12 cellular contexts compared by ENCODE assay signal in the genomic region with DNA sequence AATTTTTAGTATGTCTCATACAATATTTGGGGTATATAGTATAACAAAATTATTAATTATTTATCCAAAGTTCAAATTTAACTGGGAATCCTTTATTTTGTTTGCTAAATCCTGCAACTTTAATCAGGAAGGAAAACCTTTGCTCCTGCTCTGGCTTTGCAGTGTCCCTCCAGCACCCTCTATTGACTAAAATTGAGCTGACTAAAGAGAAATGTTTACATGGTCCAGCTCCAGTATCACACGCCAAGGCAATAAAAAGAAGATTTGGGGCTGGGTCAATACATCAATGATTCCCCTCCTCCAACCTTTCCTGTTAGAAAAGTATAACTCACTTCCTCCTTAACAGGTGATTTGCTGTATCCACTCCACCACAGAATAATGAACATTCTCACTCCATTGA.
A peak's percentile ranks its signal among the peaks of the same experiment; 100 is the strongest.
DNase-seq lines count a peak whose midpoint lies in the region; ATAC-seq and TF ChIP-seq lines count a peak whose summit lies in the region.
"Had no signal": no experiment of that assay in that cellular context is flagged by ENCODE, and none has a peak within 500 bp of the region (broad histone marks: within the 10 kb centered on the region; RNA-seq: fewer than 3 reads in every experiment).

No MANE protein-coding gene starts in this region.

- no peak for TF ChIP-seq POLR2A in breast epithelium (IDR thresholded peaks at IDR 0.05)

- H3K79me2 ChIP-seq in hepatocyte, result no peaks in the 10 kb centered on the region
- no peaks in the 10 kb centered on the region for H3K79me2 ChIP-seq in smooth muscle cell (ENCODE audit: low read depth)

- H3K9ac ChIP-seq in smooth muscle cell (ENCODE audit: low read depth), result no peak overlapping the region

- H3K9me3 Mint-ChIP-seq in MCF 10A (ENCODE audit: unreplicated experiment), result no peaks in the 10 kb centered on the region
- H3K9me3 Mint-ChIP-seq in stimulated activated memory B cell treated with anti-CD40 and anti-IgM and Interleukin-4, amounts not matched to agents 10 μg/mL and 1 μg/mL and 100 μg/mL, for 72 hours, result peaks cover 4% of the 10 kb centered on the region

- DNase-seq in MCF 10A (ENCODE audit: unreplicated experiment) (peak; percentile 9), breast epithelium (ENCODE audit: low spot score in 2 of 2) (no peak), RPMI8226 (peak; percentile 16), hepatocyte (ENCODE audit: low spot score) (peak; percentile 11), smooth muscle cell (lab: John Stamatoyannopoulos, UW; ENCODE audit: unreplicated experiment) (no peak), C1 segment of cervical spinal cord (lab: John Stamatoyannopoulos, UW) (no peak), caudate nucleus (lab: John Stamatoyannopoulos, UW) (no peak)
- DNase-seq: amniotic stem cell, mucosa of descending colon, NCI-H2227 treated with DMSO at 0.1 percent for 48 hours had no signal

- no peak overlapping the region for H3K4me3 Mint-ChIP-seq in MCF 10A (ENCODE audit: unreplicated experiment)
- no peak overlapping the region for H3K4me3 Mint-ChIP-seq in stimulated activated memory B cell treated with anti-CD40 and anti-IgM and Interleukin-4, amounts not matched to agents 10 μg/mL and 1 μg/mL and 100 μg/mL, for 72 hours
- H3K4me3 Mint-ChIP-seq: activated T-helper 1 cell treated with anti-CD3 and anti-CD28 coated beads, Interleukin-12 subunit alpha, Interleukin-12 subunit beta, Interleukin-2, Interleukin-4 antibody, amounts not matched to agents 30 ng/mL and 10 ng/mL and 1 ng/mL, durations not matched to agents 14 hours and 24 hours and 36 hours had no signal

- no peaks in the 10 kb centered on the region for H3F3A ChIP-seq in smooth muscle cell (ENCODE audit: low read depth)

- intact Hi-C loops in MCF 10A (cut with micrococcal nuclease) (loop anchor here (1.0 to 2.0 kb wide), 2 partner anchors 114 to 912 kb away; no protein-coding TSS in a partner anchor), breast epithelium (cut with DNase I; ENCODE audit: low total_unique reads) (no loop called here)

- POLR2A ChIA-PET in MCF 10A (lab: Yijun Ruan, JAX), result no interaction called here

- H3K36me3 Mint-ChIP-seq in MCF 10A (ENCODE audit: insufficient read depth, unreplicated experiment), result no peaks in the 10 kb centered on the region
- no peaks in the 10 kb centered on the region for H3K36me3 Mint-ChIP-seq in stimulated activated memory B cell treated with anti-CD40 and anti-IgM and Interleukin-4, amounts not matched to agents 10 μg/mL and 1 μg/mL and 100 μg/mL, for 72 hours

- H3K4me1 ChIP-seq in breast epithelium (no peaks in the 10 kb centered on the region), hepatocyte (ENCODE audit: insufficient read depth) (no peaks in the 10 kb centered on the region), smooth muscle cell (ENCODE audit: low read depth) (no peaks in the 10 kb centered on the region)

- H3K27ac Mint-ChIP-seq in MCF 10A (ENCODE audit: low read depth, unreplicated experiment), result no peak overlapping the region
- no peak overlapping the region for H3K27ac Mint-ChIP-seq in stimulated activated memory B cell treated with anti-CD40 and anti-IgM and Interleukin-4, amounts not matched to agents 10 μg/mL and 1 μg/mL and 100 μg/mL, for 72 hours
- H3K27ac Mint-ChIP-seq: activated T-helper 1 cell treated with anti-CD3 and anti-CD28 coated beads, Interleukin-12 subunit alpha, Interleukin-12 subunit beta, Interleukin-2, Interleukin-4 antibody, amounts not matched to agents 30 ng/mL and 10 ng/mL and 1 ng/mL, durations not matched to agents 14 hours and 24 hours and 36 hours had no signal

- no peaks in the 10 kb centered on the region for H3K9me2 ChIP-seq in hepatocyte (replicated peaks; ENCODE audit: insufficient read depth)

- H3K27ac ChIP-seq in breast epithelium (no peak overlapping the region), hepatocyte (no peak overlapping the region), smooth muscle cell (ENCODE audit: low read depth) (no peak overlapping the region), caudate nucleus (ENCODE audit: low read depth, low read length) (no peak overlapping the region)

- H3K4me2 ChIP-seq in hepatocyte, result no peak overlapping the region
- no peak overlapping the region for H3K4me2 ChIP-seq in smooth muscle cell

- 24% methylated on average over 1 of the region's 1 CpG for WGBS in hepatocyte (ENCODE audit: low lambda C conversion rate, missing lambda C conversion rate)
- 43% methylated on average over 1 of the region's 1 CpG for WGBS in smooth muscle cell (ENCODE audit: low lambda C conversion rate)

- TF ChIP-seq CTCF in MCF 10A (IDR thresholded peaks at IDR 0.05; ENCODE audit: unreplicated experiment) (peak; percentile 34), breast epithelium (IDR thresholded peaks at IDR 0.05) (no peak), hepatocyte (IDR thresholded peaks at IDR 0.05; ENCODE audit: poor library complexity) (peak; percentile 32), smooth muscle cell (IDR thresholded peaks at IDR 0.05; ENCODE audit: borderline replicate concordance, insufficient read depth, poor library complexity, severe bottlenecking) (peak; percentile 33)

- H3K36me3 ChIP-seq in breast epithelium (no peaks in the 10 kb centered on the region), hepatocyte (replicated peaks; ENCODE audit: insufficient read depth, low read depth) (no peaks in the 10 kb centered on the region), smooth muscle cell (ENCODE audit: low read depth) (no peaks in the 10 kb centered on the region)

- H3K27me3 Mint-ChIP-seq in MCF 10A (ENCODE audit: insufficient read depth, unreplicated experiment), result no peaks in the 10 kb centered on the region
- H3K27me3 Mint-ChIP-seq in stimulated activated memory B cell treated with anti-CD40 and anti-IgM and Interleukin-4, amounts not matched to agents 10 μg/mL and 1 μg/mL and 100 μg/mL, for 72 hours, result no peaks in the 10 kb centered on the region

- H3K27me3 ChIP-seq in breast epithelium (no peaks in the 10 kb centered on the region), hepatocyte (no peaks in the 10 kb centered on the region), smooth muscle cell (ENCODE audit: low read depth) (no peaks in the 10 kb centered on the region)

- H3K4me3 ChIP-seq in breast epithelium (no peak overlapping the region), hepatocyte (no peak overlapping the region), smooth muscle cell (no peak overlapping the region)
- H3K4me3 ChIP-seq: mucosa of descending colon had no signal

- H3K9me3 ChIP-seq in breast epithelium (no peaks in the 10 kb centered on the region), hepatocyte (ENCODE audit: low read depth) (no peaks in the 10 kb centered on the region), smooth muscle cell (replicated peaks; ENCODE audit: low read depth) (no peaks in the 10 kb centered on the region)

- H4K20me1 ChIP-seq in hepatocyte (ENCODE audit: insufficient read depth, poor library complexity, severe bottlenecking), result no peaks in the 10 kb centered on the region
- H4K20me1 ChIP-seq in smooth muscle cell (ENCODE audit: low read depth), result no peaks in the 10 kb centered on the region

- ATAC-seq in stimulated activated memory B cell treated with anti-CD40 and anti-IgM and Interleukin-4, amounts not matched to agents 10 μg/mL and 1 μg/mL and 100 μg/mL, for 72 hours, result no peak
- ATAC-seq: mucosa of descending colon had no signal

- H3K4me1 Mint-ChIP-seq in MCF 10A (ENCODE audit: insufficient read depth, unreplicated experiment), result peaks cover 11% of the 10 kb centered on the region
- no peaks in the 10 kb centered on the region for H3K4me1 Mint-ChIP-seq in stimulated activated memory B cell treated with anti-CD40 and anti-IgM and Interleukin-4, amounts not matched to agents 10 μg/mL and 1 μg/mL and 100 μg/mL, for 72 hours

- H2AFZ ChIP-seq in hepatocyte, result no peak overlapping the region
- peak overlapping the region; percentile 19 for H2AFZ ChIP-seq in smooth muscle cell (ENCODE audit: low read depth)

- CTCF ChIA-PET in MCF 10A (lab: Yijun Ruan, JAX), result interaction anchor here (0.7 to 2.0 kb wide), 15 partner anchors 11 to 1670 kb away, joined by 3 to 16 read pairs (median 4); no protein-coding TSS in a partner anchor

- BruUV-seq in MCF 10A (replicated peaks; lab: Mats Ljungman, UMichigan), result no TSS peak

Comparison
In these comparisons a context has a peak if more than half of its experiments do, and no peak if none do; other contexts are left out.
1. DNase-seq: peak in MCF 10A (single experiment), RPMI8226 (single experiment) and hepatocyte (single experiment); none in breast epithelium (0 of 2), smooth muscle cell (single experiment), C1 segment of cervical spinal cord (0 of 14) and caudate nucleus (0 of 61).
2. CTCF ChIP-seq: peak in MCF 10A (single experiment), hepatocyte (single experiment) and smooth muscle cell (single experiment); none in breast epithelium (0 of 3).